ENCODE assay signal across 3 cellular contexts in genomic region chr13:45051315-45051714, GRCh38.
TF ChIP-seq lines count a peak whose summit lies in the region.

No MANE protein-coding gene starts in this region.

TF ChIP-seq in GM23338, 12 proteins besides CTCF, POLR2A, EP300 and RAD21 (continues in another document):
- TF ChIP-seq REST (IDR thresholded peaks at IDR 0.05; ENCODE audit: unreplicated experiment) = no peak
- TF ChIP-seq ZNF331 (CRISPR knock-in tag; IDR thresholded peaks at IDR 0.05; ENCODE audit: low read depth) = no peak
- TF ChIP-seq POLR2AphosphoS5 (IDR thresholded peaks at IDR 0.05; ENCODE audit: low read depth) = no peak
- TF ChIP-seq EZH2 (IDR thresholded peaks at IDR 0.05; ENCODE audit: low read depth, unreplicated experiment) = no peak

TF ChIP-seq in K562, 482 proteins besides CTCF, POLR2A, EP300 and RAD21 (continued from another document):
- TF ChIP-seq NKRF (IDR thresholded peaks at IDR 0.05; ENCODE audit: borderline replicate concordance) (no peak), ZKSCAN3 (CRISPR knock-in tag; IDR thresholded peaks at IDR 0.05) (no peak), ATF2 (CRISPR knock-in tag; IDR thresholded peaks at IDR 0.05) (no peak), HSF4 (CRISPR knock-in tag; IDR thresholded peaks at IDR 0.05; ENCODE audit: borderline replicate concordance) (no peak), IFI16 (CRISPR knock-in tag; IDR thresholded peaks at IDR 0.05) (no peak), HMGXB4 (CRISPR knock-in tag; IDR thresholded peaks at IDR 0.05) (no peak)

TF ChIP-seq in HEK293T, 16 proteins besides CTCF, POLR2A, EP300 and RAD21 (continued from another document):
- TF ChIP-seq L3MBTL2 (conservative IDR thresholded peaks at IDR 0.05) (no peak), ELF4 (IDR thresholded peaks at IDR 0.05) (no peak), ARNT (IDR thresholded peaks at IDR 0.05) (no peak), CTBP1 (IDR thresholded peaks at IDR 0.05; ENCODE audit: borderline replicate concordance) (no peak), BHLHE40 (IDR thresholded peaks at IDR 0.05; ENCODE audit: borderline replicate concordance) (no peak), PKNOX1 (IDR thresholded peaks at IDR 0.05) (no peak), NFRKB (IDR thresholded peaks at IDR 0.05) (no peak), SP1 (IDR thresholded peaks at IDR 0.05) (no peak), FOXK2 (IDR thresholded peaks at IDR 0.05) (no peak)
